Comparison of ENCODE assay signal across 1 cellular context in genomic region chr18:5625076-5625475, GRCh38.
TF ChIP-seq lines count a peak whose summit lies in the region.

No MANE protein-coding gene starts in this region.

TF ChIP-seq in WTC11, 78 proteins besides CTCF, POLR2A, EP300 and RAD21 (continued from another document):
- no peak for TF ChIP-seq NR3C1 (CRISPR knock-in tag; conservative IDR thresholded peaks at IDR 0.05; ENCODE audit: low read depth)
- no peak for TF ChIP-seq OVOL2 (CRISPR knock-in tag; IDR thresholded peaks at IDR 0.05; ENCODE audit: borderline replicate concordance)
- TF ChIP-seq ZMAT4 (CRISPR knock-in tag; IDR thresholded peaks at IDR 0.05): no peak
- no peak for TF ChIP-seq E2F5 (CRISPR knock-in tag; IDR thresholded peaks at IDR 0.05)
- TF ChIP-seq ATF1 (CRISPR knock-in tag; IDR thresholded peaks at IDR 0.05): no peak
- TF ChIP-seq IRF1 (CRISPR knock-in tag; IDR thresholded peaks at IDR 0.05): no peak
- no peak for TF ChIP-seq USF1 (CRISPR knock-in tag; IDR thresholded peaks at IDR 0.05)
- no peak for TF ChIP-seq ELF4 (CRISPR knock-in tag; IDR thresholded peaks at IDR 0.05; ENCODE audit: low read depth)
- no peak for TF ChIP-seq ZNF138 (CRISPR knock-in tag; conservative IDR thresholded peaks at IDR 0.05)
- no peak for TF ChIP-seq ESRRA (CRISPR knock-in tag; IDR thresholded peaks at IDR 0.05; ENCODE audit: borderline replicate concordance)
- TF ChIP-seq ZNF232 (CRISPR knock-in tag; IDR thresholded peaks at IDR 0.05): no peak
- TF ChIP-seq ZNF671 (CRISPR knock-in tag; IDR thresholded peaks at IDR 0.05): no peak
